8 cellular contexts compared by ENCODE assay signal in the genomic region with DNA sequence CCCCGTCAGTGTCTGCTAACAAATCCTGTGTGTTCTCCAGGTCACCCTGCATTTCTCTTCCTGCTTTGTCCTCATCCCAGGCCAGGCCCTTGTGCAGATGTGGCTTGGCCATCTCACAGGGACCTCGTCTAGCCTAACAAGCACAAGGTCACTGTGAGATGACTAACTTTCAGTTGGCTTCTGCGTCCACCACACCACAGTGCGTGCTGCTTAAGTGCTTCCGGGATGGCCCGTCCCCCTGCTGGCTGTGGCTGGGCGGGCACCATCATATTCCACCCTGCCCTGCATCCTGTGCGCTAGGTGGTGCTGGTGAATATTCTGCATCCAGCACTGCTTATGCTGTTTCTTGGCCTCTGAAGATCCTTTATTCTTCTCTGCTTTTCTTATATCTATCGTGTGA. TPM values are rescaled to one million over a fixed set of nuclear protein-coding genes. Genes with fewer than 3 reads are reported as not detected.
DNase-seq lines count a peak whose midpoint lies in the region; ATAC-seq, FAIRE-seq and TF ChIP-seq lines count a peak whose summit lies in the region.

No MANE protein-coding gene starts in this region.

- H3K27me3 ChIP-seq in astrocyte (ENCODE audit: insufficient read depth, low read length): no peaks in the 10 kb centered on the region

- peak; percentile 60 for FAIRE-seq in astrocyte (lab: Jason Lieb, UNC)

- no peak overlapping the region for H2AFZ ChIP-seq in astrocyte (ENCODE audit: low read depth, low read length)

- H3K4me2 ChIP-seq in astrocyte (ENCODE audit: low read length): no peak overlapping the region

- H3K27ac ChIP-seq in astrocyte (ENCODE audit: low read depth, low read length): no peak overlapping the region

- no peaks in the 10 kb centered on the region for H4K20me1 ChIP-seq in astrocyte (ENCODE audit: insufficient read depth, low read length)

- H3K9ac ChIP-seq in astrocyte (ENCODE audit: low read length): no peak overlapping the region

- H3K27ac Mint-ChIP-seq in astrocyte (ENCODE audit: unreplicated experiment): no peak overlapping the region

- H3K27me3 Mint-ChIP-seq in astrocyte (ENCODE audit: low read depth, unreplicated experiment): no peaks in the 10 kb centered on the region

- no peaks in the 10 kb centered on the region for H3K36me3 ChIP-seq in astrocyte (ENCODE audit: insufficient read depth, low read length)
- H3K36me3 ChIP-seq in mucosa of descending colon (ENCODE audit: low read depth): no peaks in the 10 kb centered on the region

- H3K4me1 ChIP-seq in astrocyte (ENCODE audit: insufficient read depth, low read length): peaks cover 28% of the 10 kb centered on the region
- no peaks in the 10 kb centered on the region for H3K4me1 ChIP-seq in mucosa of descending colon (ENCODE audit: low read depth)

- no peak overlapping the region for H3K4me3 Mint-ChIP-seq in astrocyte (ENCODE audit: unreplicated experiment)

- ATAC-seq in HG02642 (IDR thresholded peaks at IDR 0.05; ENCODE audit: poor library complexity, unreplicated experiment) (peak; percentile 70), mucosa of descending colon (peak; percentile 91), GM21825 (IDR thresholded peaks at IDR 0.05; ENCODE audit: unreplicated experiment) (no peak), HG03342 (IDR thresholded peaks at IDR 0.05; ENCODE audit: unreplicated experiment) (no peak), HG03108 (IDR thresholded peaks at IDR 0.05; ENCODE audit: unreplicated experiment) (no peak)

- DNase-seq in COLO668 (lab: John Stamatoyannopoulos, UW; ENCODE audit: unreplicated experiment) (peak; percentile 12), astrocyte (ENCODE audit: low read depth) (peak; percentile 17), mucosa of descending colon (peak in 2 of 3 donors; percentile 32 to 33), NCI-H1694 (lab: John Stamatoyannopoulos, UW) (no peak)

- intact Hi-C loops in mucosa of descending colon (cut with DNase I, micrococcal nuclease): no loop called here

- H3K36me3 Mint-ChIP-seq in astrocyte (ENCODE audit: low read depth, unreplicated experiment): peaks cover 4% of the 10 kb centered on the region

- H3K4me1 Mint-ChIP-seq in astrocyte (ENCODE audit: low read depth, unreplicated experiment): peaks cover 50% of the 10 kb centered on the region

- no peaks in the 10 kb centered on the region for H3K9me3 Mint-ChIP-seq in astrocyte (ENCODE audit: unreplicated experiment)

- TF ChIP-seq CTCF in astrocyte (IDR thresholded peaks at IDR 0.05; ENCODE audit: insufficient read depth, low read depth, low read length) (peak; percentile 18), mucosa of descending colon (IDR thresholded peaks at IDR 0.05) (no peak)

- no peak overlapping the region for H3K4me3 ChIP-seq in astrocyte (ENCODE audit: insufficient read depth, low read depth, low read length)
- H3K4me3 ChIP-seq in mucosa of descending colon: no peak overlapping the region

- no peaks in the 10 kb centered on the region for H3K9me3 ChIP-seq in astrocyte (ENCODE audit: insufficient read depth, low read depth, low read length)
- H3K9me3 ChIP-seq in mucosa of descending colon: no peaks in the 10 kb centered on the region

- no peaks in the 10 kb centered on the region for H3K79me2 ChIP-seq in astrocyte (ENCODE audit: insufficient read depth, low read length)

RNA-seq across cellular contexts. Expression of a gene that starts 33.8 kb away (rescaled TPM):
- 77.6 and 86.1 TPM in 2 replicates for total RNA-seq in astrocyte
- total RNA-seq in mucosa of descending colon: 10 to 100 TPM; 72.7 to 94.6 (median 92.0) TPM

RNA-seq across cellular contexts. Expression of a gene that starts 50.1 kb away (rescaled TPM):
- 8.1 and 9.8 TPM in 2 replicates for total RNA-seq in astrocyte
- total RNA-seq in mucosa of descending colon: 10 to 100 TPM in 1 of 3 donors, 1 to 10 TPM in 2; 8.5 to 13.2 (median 8.9) TPM

Comparison
In these comparisons a context has a peak if more than half of its experiments do, and no peak if none do; other contexts are left out.
1. ATAC-seq: peak in HG02642 (single experiment) and mucosa of descending colon (single experiment); none in GM21825 (single experiment), HG03342 (single experiment) and HG03108 (single experiment).